In genomic region chr10:29958440-29958839, GRCh38 we compare ENCODE assay signal across 1 cellular context.
TF ChIP-seq lines count a peak whose summit lies in the region.

No MANE protein-coding gene starts in this region.

TF ChIP-seq in liver, 16 proteins besides CTCF, POLR2A, EP300 and RAD21 (continued from another document):
- no peak for TF ChIP-seq REST (IDR thresholded peaks at IDR 0.05)
- no peak for TF ChIP-seq FOXA1 (IDR thresholded peaks at IDR 0.05)
- TF ChIP-seq SP1 (IDR thresholded peaks at IDR 0.05) = no peak
- TF ChIP-seq GABPA (IDR thresholded peaks at IDR 0.05 in 1 of 2, conservative IDR thresholded peaks at IDR 0.05 in 1 of 2) = no peak
- TF ChIP-seq RXRA (IDR thresholded peaks at IDR 0.05) = no peak
- no peak for TF ChIP-seq NR2F2 (IDR thresholded peaks at IDR 0.05)
